ENCODE assay signal across 11 cellular contexts in the genomic region with DNA sequence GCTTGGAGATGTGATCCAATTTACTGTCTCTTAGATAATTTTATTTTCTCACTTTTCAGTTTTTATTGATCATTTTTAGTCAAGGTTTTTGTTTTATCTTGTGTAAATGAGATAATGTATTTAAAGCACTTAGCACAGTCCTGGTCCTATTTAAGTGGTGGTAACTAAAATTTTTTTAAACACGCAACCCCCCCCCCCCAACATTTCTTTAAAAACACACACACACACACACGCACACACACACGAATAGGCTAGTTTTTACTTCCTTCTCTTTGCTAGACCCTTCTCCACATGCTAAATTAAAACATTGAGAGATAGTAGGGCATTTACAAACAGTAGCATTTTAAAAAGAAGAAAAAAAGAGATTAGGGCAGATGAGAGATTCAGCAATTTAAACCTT. TPM values are rescaled to one million over a fixed set of nuclear protein-coding genes. Genes with fewer than 3 reads are reported as not detected.
DNase-seq lines count a peak whose midpoint lies in the region; ATAC-seq and TF ChIP-seq lines count a peak whose summit lies in the region.
"Had no signal": no experiment of that assay in that cellular context is flagged by ENCODE, and none has a peak within 500 bp of the region (broad histone marks: within the 10 kb centered on the region; RNA-seq: fewer than 3 reads in every experiment).

No MANE protein-coding gene starts in this region.

- peak overlapping the region; percentile 76 for H3K4me3 Mint-ChIP-seq in CD8-positive, alpha-beta T cell
- H3K4me3 Mint-ChIP-seq in activated CD4-positive, alpha-beta memory T cell treated with anti-CD3 and anti-CD28 coated beads, Interleukin-2, amount 10 ng/mL, durations not matched to agents 7 days and 5 days = peak overlapping the region; percentile 88
- H3K4me3 Mint-ChIP-seq in naive B cell (peak overlapping the region; percentile 78 to 92 (median 84)), Calu3 (ENCODE audit: low read depth, unreplicated experiment) (no peak overlapping the region)

- no TSS peak for BruUV-seq in Calu3 (replicated peaks; lab: Mats Ljungman, UMichigan)

- peaks cover 66% of the 10 kb centered on the region for H3K4me1 ChIP-seq in CD8-positive, alpha-beta T cell (ENCODE audit: insufficient read depth, low read length)
- H3K4me1 ChIP-seq: uterus had no signal

- CTCF ChIA-PET in CD8-positive, alpha-beta T cell (lab: Charles Lee) = interaction anchor here (0.5 to 4.6 kb wide), 2 partner anchors 15 to 27 kb away, joined by 3 to 21 read pairs; no protein-coding TSS in a partner anchor
- CTCF ChIA-PET in activated CD4-positive, alpha-beta memory T cell treated with anti-CD3 and anti-CD28 coated beads, Interleukin-2, amount 10 ng/mL, durations not matched to agents 7 days and 5 days (lab: Charles Lee) = interaction anchor here (1.0 kb wide), 1 partner anchor 26 kb away, joined by 3 read pairs; no protein-coding TSS in a partner anchor
- CTCF ChIA-PET in Calu3 (lab: Charles Lee) = no interaction called here

- H3K36me3 ChIP-seq in CD8-positive, alpha-beta T cell (ENCODE audit: insufficient read depth, low read length) = no peaks in the 10 kb centered on the region
- H3K36me3 ChIP-seq in KOPT-K1 (ENCODE audit: insufficient read depth, low read length) = no peaks in the 10 kb centered on the region
- H3K36me3 ChIP-seq: uterus had no signal

- H3K27me3 ChIP-seq in CD8-positive, alpha-beta T cell (ENCODE audit: insufficient read depth, low read length) = no peaks in the 10 kb centered on the region
- H3K27me3 ChIP-seq: uterus had no signal

- H3K4me1 Mint-ChIP-seq in CD8-positive, alpha-beta T cell (ENCODE audit: low read depth) = peaks cover 69% of the 10 kb centered on the region
- H3K4me1 Mint-ChIP-seq in activated CD4-positive, alpha-beta memory T cell treated with anti-CD3 and anti-CD28 coated beads, Interleukin-2, amount 10 ng/mL, durations not matched to agents 7 days and 5 days = peaks cover 60% of the 10 kb centered on the region
- H3K4me1 Mint-ChIP-seq in naive B cell (peaks cover 54 to 74% (median 71%) of the 10 kb centered on the region in 3 donors), Calu3 (ENCODE audit: low read depth, unreplicated experiment) (peaks cover 41% of the 10 kb centered on the region)

- TF ChIP-seq CTCF in CD8-positive, alpha-beta T cell (IDR thresholded peaks at IDR 0.05) = no peak
- TF ChIP-seq CTCF in Calu3 (IDR thresholded peaks at IDR 0.05; ENCODE audit: unreplicated experiment) = no peak

- no peaks in the 10 kb centered on the region for H3K9me3 ChIP-seq in CD8-positive, alpha-beta T cell (ENCODE audit: low read length)
- H3K9me3 ChIP-seq in KOPT-K1 (ENCODE audit: insufficient read depth, low read length, poor library complexity, severe bottlenecking) = no peaks in the 10 kb centered on the region
- H3K9me3 ChIP-seq: uterus had no signal

- DNase-seq in CD8-positive, alpha-beta T cell = no peak
- no peak for DNase-seq in activated CD4-positive, alpha-beta memory T cell treated with anti-CD3 and anti-CD28 coated beads, Interleukin-2, amount 10 ng/mL, durations not matched to agents 7 days and 5 days
- peak; percentile 32 for DNase-seq in naive B cell
- no peak for DNase-seq in Calu3
- DNase-seq in NCI-H774 (lab: John Stamatoyannopoulos, UW) = no peak
- no peak for DNase-seq in NCI-H2029 treated with DMSO at 0.1 percent for 48 hours (lab: John Stamatoyannopoulos, UW)
- DNase-seq: activated CD4-positive, alpha-beta T cell treated with anti-CD3 and anti-CD28 coated beads, Interleukin-2, amount 50 U/mL, for 4 hours; right cardiac atrium; SHP77 treated with DMSO at 0.1 percent for 48 hours; uterus had no signal

- no peak overlapping the region for H3K4me3 ChIP-seq in CD8-positive, alpha-beta T cell (ENCODE audit: low read depth, low read length)
- H3K4me3 ChIP-seq: uterus had no signal

- no peaks in the 10 kb centered on the region for H3K27me3 Mint-ChIP-seq in CD8-positive, alpha-beta T cell (ENCODE audit: low read depth)
- H3K27me3 Mint-ChIP-seq in activated CD4-positive, alpha-beta memory T cell treated with anti-CD3 and anti-CD28 coated beads, Interleukin-2, amount 10 ng/mL, durations not matched to agents 7 days and 5 days = no peaks in the 10 kb centered on the region
- no peaks in the 10 kb centered on the region for H3K27me3 Mint-ChIP-seq in naive B cell
- no peaks in the 10 kb centered on the region for H3K27me3 Mint-ChIP-seq in Calu3 (ENCODE audit: unreplicated experiment)

- no peak for ATAC-seq in CD8-positive, alpha-beta T cell
- no peak for ATAC-seq in naive B cell (ENCODE audit: low read depth in 2 of 2)
- ATAC-seq: right cardiac atrium had no signal

- H3K27ac Mint-ChIP-seq in CD8-positive, alpha-beta T cell = peak overlapping the region; percentile 87
- H3K27ac Mint-ChIP-seq in activated CD4-positive, alpha-beta memory T cell treated with anti-CD3 and anti-CD28 coated beads, Interleukin-2, amount 10 ng/mL, durations not matched to agents 7 days and 5 days = peak overlapping the region; percentile 57
- H3K27ac Mint-ChIP-seq in naive B cell = peak overlapping the region in 5 of 6 donors; percentile 77 to 97 (median 90)
- no peak overlapping the region for H3K27ac Mint-ChIP-seq in Calu3 (ENCODE audit: unreplicated experiment)

- peaks cover 11% of the 10 kb centered on the region for H3K36me3 Mint-ChIP-seq in CD8-positive, alpha-beta T cell
- H3K36me3 Mint-ChIP-seq in activated CD4-positive, alpha-beta memory T cell treated with anti-CD3 and anti-CD28 coated beads, Interleukin-2, amount 10 ng/mL, durations not matched to agents 7 days and 5 days (ENCODE audit: low read depth) = peaks cover 50% of the 10 kb centered on the region
- H3K36me3 Mint-ChIP-seq in naive B cell (no peaks in the 10 kb centered on the region), Calu3 (ENCODE audit: insufficient read depth, unreplicated experiment) (peaks cover 20% of the 10 kb centered on the region)

- intact Hi-C loops in CD8-positive, alpha-beta T cell (cut with DNase I, micrococcal nuclease) = loop anchor here in 1 of 2 experiments (1.0 to 5.0 kb wide), 3 partner anchors 42 to 139 kb away; no protein-coding TSS in a partner anchor
- intact Hi-C loops in Calu3 (cut with micrococcal nuclease; ENCODE audit: unreplicated experiment) = no loop called here

- POLR2A ChIA-PET in CD8-positive, alpha-beta T cell (lab: Charles Lee) = no interaction called here
- POLR2A ChIA-PET in activated CD4-positive, alpha-beta memory T cell treated with anti-CD3 and anti-CD28 coated beads, Interleukin-2, amount 10 ng/mL, durations not matched to agents 7 days and 5 days (lab: Charles Lee) = interaction anchor here (11.4 kb wide), 1 partner anchor 21 kb away, joined by 514 read pairs; no protein-coding TSS in a partner anchor

- no peak overlapping the region for H3K27ac ChIP-seq in CD8-positive, alpha-beta T cell (ENCODE audit: low read depth, low read length)
- H3K27ac ChIP-seq in KOPT-K1 (ENCODE audit: low read depth, low read length, poor library complexity, severe bottlenecking) = peak overlapping the region; percentile 10
- H3K27ac ChIP-seq: uterus had no signal

- no peaks in the 10 kb centered on the region for H3K9me3 Mint-ChIP-seq in CD8-positive, alpha-beta T cell
- no peaks in the 10 kb centered on the region for H3K9me3 Mint-ChIP-seq in activated CD4-positive, alpha-beta memory T cell treated with anti-CD3 and anti-CD28 coated beads, Interleukin-2, amount 10 ng/mL, durations not matched to agents 7 days and 5 days
- H3K9me3 Mint-ChIP-seq in naive B cell (no peaks in the 10 kb centered on the region), Calu3 (ENCODE audit: low read depth, unreplicated experiment) (no peaks in the 10 kb centered on the region)

RNA-seq across cellular contexts. Expression of gene NFATC3, which starts 4.9 kb away (rescaled TPM):
- 10 to 100 TPM; 79.4 to 85.2 TPM for total RNA-seq in CD8-positive, alpha-beta T cell
- total RNA-seq in activated CD4-positive, alpha-beta memory T cell treated with anti-CD3 and anti-CD28 coated beads, Interleukin-2, amount 10 ng/mL, durations not matched to agents 7 days and 5 days = 100 to 1,000 TPM; 208 to 209 TPM
- 100 to 1,000 TPM in 2 of 6 donors, 10 to 100 TPM in 4; 74.8 to 147 (median 96.7) TPM for polyA plus RNA-seq in naive B cell (ENCODE audit: low read depth in 6 of 6)
- total RNA-seq in Calu3 (2022) = 39.3 and 39.9 TPM in 2 replicates
